In genomic region chr13:46152627-46153328, GRCh38 we compare ENCODE assay signal across 22 cellular contexts. TPM values are rescaled to one million over a fixed set of nuclear protein-coding genes. Genes with fewer than 3 reads are reported as not detected.
DNase-seq lines count a peak whose midpoint lies in the region; ATAC-seq, FAIRE-seq and TF ChIP-seq lines count a peak whose summit lies in the region.
"Had no signal": no experiment of that assay in that cellular context is flagged by ENCODE, and none has a peak within 500 bp of the region (broad histone marks: within the 10 kb centered on the region; RNA-seq: fewer than 3 reads in every experiment).

No MANE protein-coding gene starts in this region.

- H3K27ac ChIP-seq in CD4-positive, CD25-positive, alpha-beta regulatory T cell (ENCODE audit: insufficient read depth, low read length, poor library complexity, severe bottlenecking), result peak overlapping the region; percentile 41
- no peak overlapping the region for H3K27ac ChIP-seq in endodermal cell (ENCODE audit: low read depth, low read length)
- H3K27ac ChIP-seq in uterus, result no peak overlapping the region
- H3K27ac ChIP-seq: heart left ventricle, psoas muscle, upper lobe of right lung had no signal

- TF ChIP-seq POLR2A in GM12891 (IDR thresholded peaks at IDR 0.05; ENCODE audit: low read depth, low read length), result no peak
- TF ChIP-seq POLR2A in uterus (IDR thresholded peaks at IDR 0.05), result no peak

- H3K4me3 ChIP-seq in CD4-positive, CD25-positive, alpha-beta regulatory T cell (ENCODE audit: low read depth, low read length), result no peak overlapping the region
- no peak overlapping the region for H3K4me3 ChIP-seq in endodermal cell (ENCODE audit: low read length)
- no peak overlapping the region for H3K4me3 ChIP-seq in uterus
- H3K4me3 ChIP-seq: heart left ventricle, psoas muscle, upper lobe of right lung had no signal

- H3K36me3 ChIP-seq in CD4-positive, CD25-positive, alpha-beta regulatory T cell (ENCODE audit: control insufficient read depth, insufficient read depth, low read length), result peaks cover 94% of the 10 kb centered on the region
- H3K36me3 ChIP-seq in endodermal cell (ENCODE audit: control insufficient read depth, insufficient read depth, low read length) (no peaks in the 10 kb centered on the region), uterus (no peaks in the 10 kb centered on the region)

- H3K36me3 Mint-ChIP-seq in CD4-positive, CD25-positive, alpha-beta regulatory T cell, result peaks cover 66% of the 10 kb centered on the region
- H3K36me3 Mint-ChIP-seq in activated CD8-positive, alpha-beta T cell treated with anti-CD3 and anti-CD28 coated beads, Interleukin-2, amount 10 ng/mL, durations not matched to agents 7 days and 5 days (ENCODE audit: low read depth), result peaks cover 85% of the 10 kb centered on the region
- peaks cover 39% of the 10 kb centered on the region for H3K36me3 Mint-ChIP-seq in memory B cell
- H3K36me3 Mint-ChIP-seq in endodermal cell (ENCODE audit: low read depth), result peaks cover 4% of the 10 kb centered on the region

- peaks cover 16 to 44% (median 23%) of the 10 kb centered on the region in 4 donors for H3K4me1 Mint-ChIP-seq in CD4-positive, CD25-positive, alpha-beta regulatory T cell
- H3K4me1 Mint-ChIP-seq in activated CD8-positive, alpha-beta T cell treated with anti-CD3 and anti-CD28 coated beads, Interleukin-2, amount 10 ng/mL, durations not matched to agents 7 days and 5 days (ENCODE audit: low read depth), result peaks cover 32% of the 10 kb centered on the region
- H3K4me1 Mint-ChIP-seq in memory B cell, result peaks cover 3% of the 10 kb centered on the region
- peaks cover 19% of the 10 kb centered on the region for H3K4me1 Mint-ChIP-seq in endodermal cell

- H3K9ac ChIP-seq in endodermal cell (ENCODE audit: extremely low read depth, low read length, poor library complexity, severe bottlenecking), result no peak overlapping the region

- H3K4me3 Mint-ChIP-seq in CD4-positive, CD25-positive, alpha-beta regulatory T cell, result no peak overlapping the region
- no peak overlapping the region for H3K4me3 Mint-ChIP-seq in activated CD8-positive, alpha-beta T cell treated with anti-CD3 and anti-CD28 coated beads, Interleukin-2, amount 10 ng/mL, durations not matched to agents 7 days and 5 days
- H3K4me3 Mint-ChIP-seq in memory B cell, result no peak overlapping the region
- H3K4me3 Mint-ChIP-seq in endodermal cell, result no peak overlapping the region
- H3K4me3 Mint-ChIP-seq: activated T-cell treated with anti-CD3 and anti-CD28 coated beads, Interleukin-2, amount 50 U/mL, for 4 hours; dendritic cell treated with granulocyte-macrophage colony-stimulating factor and Interleukin-4, amounts not matched to agents 40 ng/mL and 50 ng/mL, for 4 days had no signal

- CTCF ChIA-PET in activated CD8-positive, alpha-beta T cell treated with anti-CD3 and anti-CD28 coated beads, Interleukin-2, amount 10 ng/mL, durations not matched to agents 7 days and 5 days (lab: Charles Lee), result interaction anchor here (0.9 to 2.5 kb wide), 3 partner anchors 17 to 136 kb away, joined by 3 to 11 read pairs (median 7); no protein-coding TSS in a partner anchor

- no peaks in the 10 kb centered on the region for H3K27me3 ChIP-seq in CD4-positive, CD25-positive, alpha-beta regulatory T cell (ENCODE audit: control insufficient read depth, insufficient read depth, low read length)
- H3K27me3 ChIP-seq in endodermal cell (ENCODE audit: control insufficient read depth, insufficient read depth, low read length, poor library complexity, severe bottlenecking) (no peaks in the 10 kb centered on the region), uterus (no peaks in the 10 kb centered on the region)
- H3K27me3 ChIP-seq: upper lobe of right lung had no signal

- no peak for TF ChIP-seq CTCF in endodermal cell (conservative IDR thresholded peaks at IDR 0.05)
- no peak for TF ChIP-seq CTCF in uterus (IDR thresholded peaks at IDR 0.05)

- H3K27me3 Mint-ChIP-seq in CD4-positive, CD25-positive, alpha-beta regulatory T cell, result no peaks in the 10 kb centered on the region
- no peaks in the 10 kb centered on the region for H3K27me3 Mint-ChIP-seq in activated CD8-positive, alpha-beta T cell treated with anti-CD3 and anti-CD28 coated beads, Interleukin-2, amount 10 ng/mL, durations not matched to agents 7 days and 5 days (ENCODE audit: low read depth)
- H3K27me3 Mint-ChIP-seq in memory B cell (no peaks in the 10 kb centered on the region), endodermal cell (ENCODE audit: insufficient read depth) (no peaks in the 10 kb centered on the region)
- H3K27me3 Mint-ChIP-seq: dendritic cell treated with granulocyte-macrophage colony-stimulating factor and Interleukin-4, amounts not matched to agents 40 ng/mL and 50 ng/mL, for 4 days had no signal

- WGBS in endodermal cell (ENCODE audit: insufficient coverage in 1 of 2, insufficient read length in 1 of 2), 2 experiments, result 88 to 94% methylated on average over 5 to 6 of the region's 6 CpGs

- no peaks in the 10 kb centered on the region for H3K9me3 ChIP-seq in CD4-positive, CD25-positive, alpha-beta regulatory T cell (ENCODE audit: control insufficient read depth in 2 of 2, low read length in 2 of 2)
- H3K9me3 ChIP-seq in endodermal cell (ENCODE audit: control insufficient read depth, low read length) (peaks cover 12% of the 10 kb centered on the region), uterus (no peaks in the 10 kb centered on the region)
- H3K9me3 ChIP-seq: heart left ventricle, psoas muscle, upper lobe of right lung had no signal

- FAIRE-seq in GM12891 (lab: Jason Lieb, UNC), result peak; percentile 61
- FAIRE-seq: bronchial epithelial cell had no signal

- peaks cover 6% of the 10 kb centered on the region for H3K4me1 ChIP-seq in CD4-positive, CD25-positive, alpha-beta regulatory T cell (ENCODE audit: control insufficient read depth, insufficient read depth, low read length, poor library complexity, severe bottlenecking)
- H3K4me1 ChIP-seq in endodermal cell (ENCODE audit: control insufficient read depth, insufficient read depth, low read length) (no peaks in the 10 kb centered on the region), uterus (no peaks in the 10 kb centered on the region)
- H3K4me1 ChIP-seq: heart left ventricle, psoas muscle, upper lobe of right lung had no signal

- ATAC-seq in CD4-positive, CD25-positive, alpha-beta regulatory T cell (ENCODE audit: low read depth in 2 of 2), result no peak
- ATAC-seq in activated CD8-positive, alpha-beta T cell treated with anti-CD3 and anti-CD28 coated beads, Interleukin-2, amount 10 ng/mL, durations not matched to agents 7 days and 5 days, result no peak
- no peak for ATAC-seq in memory B cell (ENCODE audit: low read depth)
- ATAC-seq in GM18868 (IDR thresholded peaks at IDR 0.05; ENCODE audit: unreplicated experiment), result no peak
- ATAC-seq: heart left ventricle, left ventricle myocardium superior, psoas muscle, upper lobe of right lung had no signal

- no peak for DNase-seq in CD4-positive, CD25-positive, alpha-beta regulatory T cell
- DNase-seq in GM12891 (ENCODE audit: insufficient read length, low spot score), result no peak
- DNase-seq in activated CD8-positive, alpha-beta T cell treated with anti-CD3 and anti-CD28 coated beads, Interleukin-2, amount 10 ng/mL, durations not matched to agents 7 days and 5 days, result no peak
- no peak for DNase-seq in memory B cell (ENCODE audit: low spot score in 2 of 2)
- DNase-seq in endodermal cell, result no peak
- no peak for DNase-seq in NCI-H187 treated with DMSO at 0.1 percent for 48 hours (lab: John Stamatoyannopoulos, UW)
- DNase-seq in uterus, result no peak
- DNase-seq: activated CD4-positive, alpha-beta T cell treated with anti-CD3 and anti-CD28 coated beads for 48 hours; activated T-cell treated with anti-CD3 and anti-CD28 coated beads, Interleukin-2, amount 50 U/mL, for 4 hours; amniotic stem cell; heart left ventricle; left ventricle myocardium superior; NCI-H1417; NCI-H2171; NCI-H526; psoas muscle; stimulated activated CD4-positive, alpha-beta T cell treated with anti-CD3 and anti-CD28 coated beads, Interleukin-1b, Interleukin-23, amount 100 ng/mL, for 48 hours; stimulated activated naive CD4-positive, alpha-beta T cell treated with Interleukin-2 at 50 U/mL for 16 hours; upper lobe of right lung had no signal

- peak overlapping the region; percentile 70 to 87 (median 82) for H3K27ac Mint-ChIP-seq in CD4-positive, CD25-positive, alpha-beta regulatory T cell
- peak overlapping the region; percentile 61 for H3K27ac Mint-ChIP-seq in activated CD8-positive, alpha-beta T cell treated with anti-CD3 and anti-CD28 coated beads, Interleukin-2, amount 10 ng/mL, durations not matched to agents 7 days and 5 days
- H3K27ac Mint-ChIP-seq in memory B cell, result peak overlapping the region; percentile 33
- no peak overlapping the region for H3K27ac Mint-ChIP-seq in endodermal cell

- intact Hi-C loops in uterus (cut with DNase I; ENCODE audit: low total_unique reads), result no loop called here

- POLR2A ChIA-PET in activated CD8-positive, alpha-beta T cell treated with anti-CD3 and anti-CD28 coated beads, Interleukin-2, amount 10 ng/mL, durations not matched to agents 7 days and 5 days (lab: Charles Lee), result no interaction called here

- no peaks in the 10 kb centered on the region for H3K9me3 Mint-ChIP-seq in CD4-positive, CD25-positive, alpha-beta regulatory T cell
- H3K9me3 Mint-ChIP-seq in activated CD8-positive, alpha-beta T cell treated with anti-CD3 and anti-CD28 coated beads, Interleukin-2, amount 10 ng/mL, durations not matched to agents 7 days and 5 days (ENCODE audit: insufficient read depth), result no peaks in the 10 kb centered on the region
- H3K9me3 Mint-ChIP-seq in memory B cell (no peaks in the 10 kb centered on the region), endodermal cell (peaks cover 5% of the 10 kb centered on the region)
- H3K9me3 Mint-ChIP-seq: activated T-cell treated with anti-CD3 and anti-CD28 coated beads, Interleukin-2, amount 50 U/mL, for 4 hours; dendritic cell treated with granulocyte-macrophage colony-stimulating factor and Interleukin-4, amounts not matched to agents 40 ng/mL and 50 ng/mL, for 4 days had no signal

RNA-seq across cellular contexts. Expression of gene LCP1, which starts 29.2 kb away (rescaled TPM):
- 516 TPM for total RNA-seq in CD4-positive, CD25-positive, alpha-beta regulatory T cell
- 1,000 to 10,000 TPM in 3 of 4 donors, 100 to 1,000 TPM in 1; 831 to 1,155 (median 1,047) TPM for polyA plus RNA-seq in CD4-positive, CD25-positive, alpha-beta regulatory T cell
- 1,208 TPM for polyA plus RNA-seq in GM12891 (2012; ENCODE audit: low read depth, missing spikeins)
- 1,000 to 10,000 TPM; 1,296 to 1,321 TPM for total RNA-seq in activated CD8-positive, alpha-beta T cell treated with anti-CD3 and anti-CD28 coated beads, Interleukin-2, amount 10 ng/mL, durations not matched to agents 7 days and 5 days
- total RNA-seq in endodermal cell, result 10 to 100 TPM in 1 of 2 donors, 1 to 10 TPM in 1; 3.0 to 16.8 TPM
- 1.5 TPM for polyA plus RNA-seq in endodermal cell (2013, experiment 1 of 2)
- polyA plus RNA-seq in endodermal cell (2013, experiment 2 of 2), result 1.5 TPM
- total RNA-seq in uterus, result 10 to 100 TPM; 17.3 to 34.8 (median 24.7) TPM

RNA-seq across cellular contexts. Expression of gene CPB2, which starts 47.9 kb away (rescaled TPM):
- not detected for total RNA-seq in CD4-positive, CD25-positive, alpha-beta regulatory T cell
- polyA plus RNA-seq in CD4-positive, CD25-positive, alpha-beta regulatory T cell, result under 1 TPM in 1 of 4 donors, not detected in 3; 0.17 TPM
- polyA plus RNA-seq in GM12891 (2012; ENCODE audit: low read depth, missing spikeins), result 0.09 TPM
- not detected for total RNA-seq in activated CD8-positive, alpha-beta T cell treated with anti-CD3 and anti-CD28 coated beads, Interleukin-2, amount 10 ng/mL, durations not matched to agents 7 days and 5 days
- total RNA-seq in endodermal cell (not detected), uterus (under 1 TPM in 1 of 4 donors, not detected in 3; 0.28 TPM)
- not detected for polyA plus RNA-seq in endodermal cell (2013, experiment 1 of 2)
- not detected for polyA plus RNA-seq in endodermal cell (2013, experiment 2 of 2)
- total RNA-seq: bronchial epithelial cell, heart left ventricle, left ventricle myocardium superior, psoas muscle had no signal
- polyA plus RNA-seq: heart left ventricle, psoas muscle had no signal

RNA-seq across cellular contexts. Expression of gene LRRC63, which starts 59.0 kb away (rescaled TPM):
- total RNA-seq in CD4-positive, CD25-positive, alpha-beta regulatory T cell, result 0.20 TPM
- under 1 TPM; 0.12 to 0.49 (median 0.18) TPM for polyA plus RNA-seq in CD4-positive, CD25-positive, alpha-beta regulatory T cell
- 0.24 TPM for polyA plus RNA-seq in GM12891 (2012; ENCODE audit: low read depth, missing spikeins)
- 1 to 10 TPM; 1.7 to 2.2 TPM for total RNA-seq in activated CD8-positive, alpha-beta T cell treated with anti-CD3 and anti-CD28 coated beads, Interleukin-2, amount 10 ng/mL, durations not matched to agents 7 days and 5 days
- total RNA-seq in endodermal cell (not detected), uterus (1 to 10 TPM in 1 of 4 donors, not detected in 3; 1.2 TPM)
- polyA plus RNA-seq in endodermal cell (2013, experiment 1 of 2), result 0.25 TPM
- polyA plus RNA-seq in endodermal cell (2013, experiment 2 of 2), result 0.12 TPM
- total RNA-seq: bronchial epithelial cell, psoas muscle had no signal
- polyA plus RNA-seq: heart left ventricle had no signal

Comparison
In these comparisons a context has a peak if more than half of its experiments do, and no peak if none do; other contexts are left out.
1. RNA of gene LCP1, which starts 29.2 kb away (total RNA-seq): 1,296 to 1,321 TPM in activated CD8-positive, alpha-beta T cell treated with anti-CD3 and anti-CD28 coated beads, Interleukin-2, amount 10 ng/mL, durations not matched to agents 7 days and 5 days and 516 TPM in CD4-positive, CD25-positive, alpha-beta regulatory T cell (single experiment); 17.3 to 34.8 TPM in uterus and 3.0 to 16.8 TPM in endodermal cell; every median in the first group is over 10 times any median in the second.